Comparison of ENCODE assay signal across 9 cellular contexts in genomic region chr9:34458967-34459355, GRCh38. TPM values are rescaled to one million over a fixed set of nuclear protein-coding genes. Genes with fewer than 3 reads are reported as not detected.
DNase-seq lines count a peak whose midpoint lies in the region; ATAC-seq and TF ChIP-seq lines count a peak whose summit lies in the region.
"Had no signal": no experiment of that assay in that cellular context is flagged by ENCODE, and none has a peak within 500 bp of the region (broad histone marks: within the 10 kb centered on the region; RNA-seq: fewer than 3 reads in every experiment).

No MANE protein-coding gene starts in this region.

- H3K4me1 ChIP-seq in left ventricle myocardium inferior (peaks cover 45% of the 10 kb centered on the region), mesendoderm (ENCODE audit: control insufficient read depth, low read depth, low read length) (peaks cover 9% of the 10 kb centered on the region), vagina (peaks cover 36% of the 10 kb centered on the region), transverse colon (peaks cover 8 to 23% (median 17%) of the 10 kb centered on the region in 4 donors)

- 100% methylated on average over 1 of the region's 11 CpGs for WGBS in mesendoderm (ENCODE audit: extremely low coverage, insufficient coverage, low lambda C conversion rate)
- WGBS in transverse colon (ENCODE audit: low coverage in 1 of 2), 2 donors, result 11 to 29% methylated on average over 3 to 11 of the region's 11 CpGs

- H3K36me3 ChIP-seq in left ventricle myocardium inferior (no peaks in the 10 kb centered on the region), mesendoderm (ENCODE audit: control insufficient read depth, insufficient read depth, low read length) (no peaks in the 10 kb centered on the region), vagina (no peaks in the 10 kb centered on the region), transverse colon (no peaks in the 10 kb centered on the region)

- no peak overlapping the region for H4K8ac ChIP-seq in mesendoderm (ENCODE audit: low read depth, low read length)

- no peak overlapping the region for H3K4ac ChIP-seq in mesendoderm (ENCODE audit: low read depth, low read length)

- no peak overlapping the region for H3K27ac ChIP-seq in left ventricle myocardium inferior (replicated peaks)
- no peak overlapping the region for H3K27ac ChIP-seq in mesendoderm (ENCODE audit: low read depth, low read length)
- no peak overlapping the region for H3K27ac ChIP-seq in vagina
- peak overlapping the region in 1 of 4 donors; percentile 87 for H3K27ac ChIP-seq in transverse colon

- no peak overlapping the region for H3K23ac ChIP-seq in mesendoderm (ENCODE audit: low read length)

- in situ Hi-C loops in astrocyte of the cerebellum (cut with HindIII; ENCODE audit: low sequenced_read_pairs) (no loop called here), transverse colon (cut with MboI; ENCODE audit: low pct_ligation_motif_present in 1 of 4, low pct_unique_long_range_greater_than_20kb in 1 of 4, low sequenced_read_pairs in 3 of 4) (no loop called here)

- H3K27me3 ChIP-seq in left ventricle myocardium inferior (ENCODE audit: low read depth), result no peaks in the 10 kb centered on the region
- H3K27me3 ChIP-seq in mesendoderm (ENCODE audit: insufficient read depth, low read length, poor library complexity), result peaks cover 3% of the 10 kb centered on the region
- H3K27me3 ChIP-seq in vagina, result no peaks in the 10 kb centered on the region
- peaks cover 11% of the 10 kb centered on the region for H3K27me3 ChIP-seq in transverse colon

- DNase-seq in left ventricle myocardium inferior, result no peak
- no peak for DNase-seq in Right ventricle myocardium inferior (ENCODE audit: missing footprints)
- DNase-seq in astrocyte of the cerebellum (ENCODE audit: low read depth), result no peak
- no peak for DNase-seq in mesendoderm
- no peak for DNase-seq in vagina (ENCODE audit: extremely low spot score in 2 of 2)
- no peak for DNase-seq in ureter (ENCODE audit: low spot score)
- DNase-seq in transverse colon, result no peak

- peak overlapping the region; percentile 56 for H3K9ac ChIP-seq in mesendoderm (ENCODE audit: low read length)

- no peaks in the 10 kb centered on the region for H3K79me2 ChIP-seq in mesendoderm (ENCODE audit: control insufficient read depth, insufficient read depth, low read length)

- TF ChIP-seq POLR2A in vagina (IDR thresholded peaks at IDR 0.05), result no peak
- no peak for TF ChIP-seq POLR2A in transverse colon (IDR thresholded peaks at IDR 0.05)

- no peak overlapping the region for H2AK5ac ChIP-seq in mesendoderm (ENCODE audit: low read length)

- H3K18ac ChIP-seq in mesendoderm (ENCODE audit: low read length), result no peak overlapping the region

- ATAC-seq in Right ventricle myocardium inferior (no peak), HG03139 (IDR thresholded peaks at IDR 0.05; ENCODE audit: unreplicated experiment) (no peak)

- no peak overlapping the region for H4K5ac ChIP-seq in mesendoderm (ENCODE audit: low read length)

- peak overlapping the region; percentile 99 for H3K4me2 ChIP-seq in mesendoderm (ENCODE audit: low read length)

- H2BK5ac ChIP-seq in mesendoderm (ENCODE audit: low read length), result no peak overlapping the region

- peak overlapping the region; percentile 78 for H3K56ac ChIP-seq in mesendoderm (ENCODE audit: low read length)

- TF ChIP-seq CTCF in left ventricle myocardium inferior (IDR thresholded peaks at IDR 0.05; ENCODE audit: borderline replicate concordance), result no peak
- no peak for TF ChIP-seq CTCF in astrocyte of the cerebellum (IDR thresholded peaks at IDR 0.05; ENCODE audit: low read depth, low read length, missing control alignments)
- TF ChIP-seq CTCF in vagina (IDR thresholded peaks at IDR 0.05), result no peak
- TF ChIP-seq CTCF in transverse colon (IDR thresholded peaks at IDR 0.05), result no peak

- no peak for TF ChIP-seq EP300 in transverse colon (IDR thresholded peaks at IDR 0.05; ENCODE audit: low read depth)

- intact Hi-C loops in left ventricle myocardium inferior (cut with micrococcal nuclease) (no loop called here), Right ventricle myocardium inferior (cut with DNase I) (loop anchor here (1.0 kb wide), 1 partner anchor 41 kb away; no protein-coding TSS in a partner anchor), vagina (cut with DNase I) (no loop called here), transverse colon (cut with DNase I; ENCODE audit: low total_unique reads) (no loop called here)

- peaks cover 2% of the 10 kb centered on the region for H3K79me1 ChIP-seq in mesendoderm (ENCODE audit: low read length)

- H3K4me3 ChIP-seq in left ventricle myocardium inferior, result peak overlapping the region; percentile 98
- H3K4me3 ChIP-seq in astrocyte of the cerebellum (ENCODE audit: low read depth, low read length), result peak overlapping the region; percentile 77
- no peak overlapping the region for H3K4me3 ChIP-seq in mesendoderm (ENCODE audit: low read length)
- peak overlapping the region; percentile 86 to 99 for H3K4me3 ChIP-seq in vagina
- peak overlapping the region in 1 of 4 donors; percentile 31 for H3K4me3 ChIP-seq in transverse colon

- H3K9me3 ChIP-seq in left ventricle myocardium inferior (replicated peaks), result no peaks in the 10 kb centered on the region
- H3K9me3 ChIP-seq in vagina, result no peaks in the 10 kb centered on the region
- no peaks in the 10 kb centered on the region for H3K9me3 ChIP-seq in transverse colon

- no peak overlapping the region for H2BK120ac ChIP-seq in mesendoderm (ENCODE audit: low read depth, low read length)

- H2BK15ac ChIP-seq in mesendoderm (replicated peaks; ENCODE audit: low read depth), result no peak overlapping the region

RNA-seq across cellular contexts. Expression of gene DNAI1, which starts 0.4 kb away (rescaled TPM):
- total RNA-seq in left ventricle myocardium inferior (not detected), Right ventricle myocardium inferior (not detected), vagina (not detected), ureter (not detected), transverse colon (not detected)
- polyA plus RNA-seq in mesendoderm (2013, experiment 1 of 2), result 0.07 TPM
- 0.08 TPM for polyA plus RNA-seq in mesendoderm (2013, experiment 2 of 2)
- total RNA-seq: dermis microvascular lymphatic vessel endothelial cell had no signal

RNA-seq across cellular contexts. Expression of gene FAM219A, which starts 0.6 kb away (rescaled TPM):
- total RNA-seq in left ventricle myocardium inferior, result 22.9 TPM
- 27.2 TPM for total RNA-seq in Right ventricle myocardium inferior
- polyA plus RNA-seq in mesendoderm (2013, experiment 1 of 2), result 7.3 TPM
- 7.0 TPM for polyA plus RNA-seq in mesendoderm (2013, experiment 2 of 2)
- total RNA-seq in vagina, result 9.3 TPM
- total RNA-seq in ureter, result 22.3 TPM
- total RNA-seq in transverse colon, result 10 to 100 TPM in 1 of 4 donors, 1 to 10 TPM in 3; 3.7 to 15.3 (median 8.0) TPM
